21 cellular contexts compared by ENCODE assay signal in the genomic region with DNA sequence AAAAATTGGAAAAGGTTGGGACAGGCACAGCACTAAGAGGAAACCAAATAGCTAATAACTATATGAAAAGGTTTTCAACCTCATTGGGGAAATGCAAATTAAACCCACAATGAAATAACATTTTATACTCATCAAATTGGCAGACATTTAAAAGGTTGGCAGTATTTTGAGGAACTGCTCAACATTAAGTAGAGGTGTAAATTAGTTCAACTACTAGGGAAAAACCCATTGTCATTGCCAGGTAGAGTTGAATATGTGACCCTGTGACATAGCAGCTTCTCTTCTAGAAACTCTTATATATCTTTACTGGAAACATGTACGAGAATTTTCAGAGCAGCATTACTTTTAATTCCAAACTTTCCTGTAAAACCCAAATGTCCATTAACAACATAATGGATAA.
"Had no signal": no experiment of that assay in that cellular context is flagged by ENCODE, and none has a peak within 500 bp of the region (broad histone marks: within the 10 kb centered on the region; RNA-seq: fewer than 3 reads in every experiment).

No MANE protein-coding gene starts in this region.

- ATAC-seq: activated naive CD8-positive, alpha-beta T cell treated with anti-CD3 and anti-CD28 coated beads, Interleukin-2, amount 50 U/mL, for 24 hours; left lung; naive thymus-derived CD8-positive, alpha-beta T cell; sciatic nerve had no signal

- DNase-seq: activated CD4-positive, alpha-beta T cell treated with anti-CD3 and anti-CD28 coated beads, Interleukin-2, amount 50 U/mL, for 4 hours; activated CD4-positive, CD25-positive, alpha-beta regulatory T cell treated with anti-CD3 and anti-CD28 coated beads, Interleukin-2, amount 50 U/mL, for 72 hours; activated effector memory CD4-positive, alpha-beta T cell treated with anti-CD3 and anti-CD28 coated beads, Interleukin-2, amount 50 U/mL, for 16 hours; activated naive CD8-positive, alpha-beta T cell treated with anti-CD3 and anti-CD28 coated beads, Interleukin-2, amount 50 U/mL, for 24 hours; aorta; cortex of kidney; effector CD8-positive, alpha-beta T cell; esophagus squamous epithelium; hippocampal formation; left lung; mucosa of descending colon; naive thymus-derived CD8-positive, alpha-beta T cell; pancreas; spleen; stimulated activated CD4-positive, alpha-beta T cell treated with anti-CD3 and anti-CD28 coated beads, Interleukin-1b, Interleukin-23, amount 100 ng/mL, for 48 hours; substantia nigra; SW 1271; trophoblast cell had no signal

- H3K9me3 ChIP-seq: esophagus squamous epithelium, left lung, mucosa of descending colon, pancreas, spleen had no signal

- FAIRE-seq: endothelial cell of umbilical vein, keratinocyte, pancreas had no signal

- H3K9me3 Mint-ChIP-seq: activated naive CD8-positive, alpha-beta T cell treated with anti-CD3 and anti-CD28 coated beads, Interleukin-2, amount 50 U/mL, for 24 hours; naive thymus-derived CD8-positive, alpha-beta T cell had no signal

- H3K27ac ChIP-seq: esophagus squamous epithelium, left lung, pancreas had no signal

- H3K27me3 Mint-ChIP-seq: activated naive CD8-positive, alpha-beta T cell treated with anti-CD3 and anti-CD28 coated beads, Interleukin-2, amount 50 U/mL, for 24 hours; naive thymus-derived CD8-positive, alpha-beta T cell had no signal

- H3K4me3 ChIP-seq: esophagus squamous epithelium, left lung, mucosa of descending colon, pancreas, spleen had no signal

- H3K27me3 ChIP-seq: esophagus squamous epithelium, left lung, pancreas, spleen had no signal

- H3K36me3 ChIP-seq: esophagus squamous epithelium, left lung, pancreas, spleen had no signal
